In genomic region chr16:74382339-74382892, GRCh38 we compare ENCODE assay signal across 5 cellular contexts. TPM values are rescaled to one million over a fixed set of nuclear protein-coding genes. Genes with fewer than 3 reads are reported as not detected.
"Had no signal": no experiment of that assay in that cellular context is flagged by ENCODE, and none has a peak within 500 bp of the region (broad histone marks: within the 10 kb centered on the region; RNA-seq: fewer than 3 reads in every experiment).

No MANE protein-coding gene starts in this region.

RNA-seq across cellular contexts. Expression of gene NPIPB15, which starts 6.3 kb away (rescaled TPM):
- total RNA-seq: activated CD8-positive, alpha-beta memory T cell treated with anti-CD3 and anti-CD28 coated beads for 36 hours; PC-3 had no signal
- polyA plus RNA-seq: SK-N-SH had no signal

RNA-seq across cellular contexts. Expression of gene CLEC18B, which starts 38.9 kb away (rescaled TPM):
- total RNA-seq: SJSA1 had no signal
- polyA plus RNA-seq: IgD-negative memory B cell had no signal
